Comparison of ENCODE assay signal across 8 cellular contexts in the genomic region with DNA sequence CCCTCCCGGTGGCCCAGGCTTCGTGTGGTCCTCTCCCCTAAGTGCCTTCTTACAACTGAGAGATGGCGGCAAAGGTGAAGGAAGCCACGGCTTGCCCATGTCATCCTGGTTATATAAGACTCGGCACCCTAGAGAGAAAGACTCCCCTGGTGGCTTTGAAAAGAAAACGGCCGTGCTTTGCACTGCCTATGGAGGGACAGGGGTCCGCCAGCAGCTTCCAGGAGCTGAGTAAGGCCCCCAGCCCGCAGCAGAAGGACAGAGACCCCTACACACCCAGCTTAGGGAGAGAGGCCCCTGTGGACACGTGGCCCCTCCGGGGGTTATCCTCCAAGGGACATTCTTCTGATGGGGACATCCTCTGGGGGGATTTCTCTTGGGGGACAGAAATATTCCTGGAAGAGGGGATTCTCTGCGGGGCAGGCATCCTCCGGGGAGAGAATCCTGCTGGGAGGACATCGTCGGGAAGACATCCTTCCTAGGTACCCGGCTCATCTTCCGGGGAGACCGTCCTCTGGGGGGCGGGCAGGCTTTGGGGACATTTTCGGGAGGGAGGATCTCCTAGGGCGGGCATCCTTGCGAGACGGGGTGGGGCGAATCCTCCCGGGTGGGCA. TPM values are rescaled to one million over a fixed set of nuclear protein-coding genes. Genes with fewer than 3 reads are reported as not detected.
DNase-seq lines count a peak whose midpoint lies in the region; TF ChIP-seq lines count a peak whose summit lies in the region.

No MANE protein-coding gene starts in this region.

- H3K9me2 ChIP-seq in OCI-LY7 (ENCODE audit: insufficient read depth, low read length) = no peaks in the 10 kb centered on the region

- H3K4me1 Mint-ChIP-seq in endodermal cell = no peaks in the 10 kb centered on the region

- H3K27ac ChIP-seq in OCI-LY7 (ENCODE audit: low read depth, low read length, poor library complexity, severe bottlenecking) (peak overlapping the region; percentile 60), endodermal cell (ENCODE audit: low read depth, low read length) (no peak overlapping the region), prostate gland (peak overlapping the region; percentile 89 to 91)

- TF ChIP-seq POLR2A in prostate gland (IDR thresholded peaks at IDR 0.05) = no peak

- H3K27me3 Mint-ChIP-seq in endodermal cell (ENCODE audit: insufficient read depth) = peaks cover 4% of the 10 kb centered on the region

- POLR2A ChIA-PET in OCI-LY7 (lab: Charles Lee) = no interaction called here

- 0 out of 2 replicates have a peak, but pooled peaks have one; percentile 22 for TF ChIP-seq CTCF in OCI-LY7 (conservative IDR thresholded peaks at IDR 0.05; ENCODE audit: low read length)
- no peak for TF ChIP-seq CTCF in endodermal cell (conservative IDR thresholded peaks at IDR 0.05)
- TF ChIP-seq CTCF in prostate gland (IDR thresholded peaks at IDR 0.05) = no peak

- peaks cover 21% of the 10 kb centered on the region for H3K36me3 Mint-ChIP-seq in endodermal cell (ENCODE audit: low read depth)

- H4K20me1 ChIP-seq in OCI-LY7 (ENCODE audit: insufficient read depth, low read length) = no peaks in the 10 kb centered on the region

- BruUV-seq in OCI-LY7 (replicated peaks; lab: Mats Ljungman, UMichigan) = no TSS peak

- peak overlapping the region; percentile 81 for H2AFZ ChIP-seq in OCI-LY7 (ENCODE audit: low read length)

- intact Hi-C loops in OCI-LY7 (cut with micrococcal nuclease; ENCODE audit: unreplicated experiment) (no loop called here), prostate gland (cut with DNase I) (loop anchor here (10.0 kb wide), 1 partner anchor 299 kb away; no protein-coding TSS in a partner anchor)

- H3K36me3 ChIP-seq in OCI-LY7 (ENCODE audit: insufficient read depth, low read length) (peaks cover 55% of the 10 kb centered on the region), endodermal cell (ENCODE audit: control insufficient read depth, insufficient read depth, low read length) (peaks cover 30% of the 10 kb centered on the region), prostate gland (peaks cover under 1 to 14% of the 10 kb centered on the region in 2 donors)

- H3K9me3 Mint-ChIP-seq in endodermal cell = no peaks in the 10 kb centered on the region

- H3K4me3 ChIP-seq in OCI-LY7 (ENCODE audit: low read depth, low read length, poor library complexity, severe bottlenecking) = peak overlapping the region; percentile 95
- peak overlapping the region; percentile 62 for H3K4me3 ChIP-seq in endodermal cell (ENCODE audit: low read length)
- peak overlapping the region; percentile 92 to 100 for H3K4me3 ChIP-seq in prostate gland

- no peak overlapping the region for H3K27ac Mint-ChIP-seq in endodermal cell

- H3K27me3 ChIP-seq in endodermal cell (ENCODE audit: control insufficient read depth, insufficient read depth, low read length, poor library complexity, severe bottlenecking) (no peaks in the 10 kb centered on the region), prostate gland (replicated peaks; ENCODE audit: insufficient read depth) (no peaks in the 10 kb centered on the region)

- H3K4me3 Mint-ChIP-seq in endodermal cell = peak overlapping the region; percentile 74

- H3K9ac ChIP-seq in endodermal cell (ENCODE audit: extremely low read depth, low read length, poor library complexity, severe bottlenecking) = no peak overlapping the region

- peak overlapping the region; percentile 94 for H3K4me2 ChIP-seq in OCI-LY7 (ENCODE audit: low read length)

- CTCF ChIA-PET in OCI-LY7 (lab: Charles Lee; ENCODE audit: unreplicated experiment) = no interaction called here

- WGBS in endodermal cell (ENCODE audit: insufficient coverage in 1 of 2, insufficient read length in 1 of 2), 2 experiments = 39 to 59% methylated on average over 12 to 23 of the region's 25 CpGs
- 16% methylated on average over 25 of the region's 25 CpGs for WGBS in prostate gland

- no peaks in the 10 kb centered on the region for H3K9me3 ChIP-seq in OCI-LY7 (ENCODE audit: low read length)
- no peaks in the 10 kb centered on the region for H3K9me3 ChIP-seq in endodermal cell (ENCODE audit: control insufficient read depth, low read length)
- no peaks in the 10 kb centered on the region for H3K9me3 ChIP-seq in prostate gland

- H3K79me2 ChIP-seq in OCI-LY7 (ENCODE audit: insufficient read depth, low read depth, low read length) = peaks cover 24% of the 10 kb centered on the region

- H3K4me1 ChIP-seq in OCI-LY7 (ENCODE audit: insufficient read depth, low read length, poor library complexity, severe bottlenecking) (peaks cover 35% of the 10 kb centered on the region), endodermal cell (ENCODE audit: control insufficient read depth, insufficient read depth, low read length) (no peaks in the 10 kb centered on the region), prostate gland (replicated peaks) (no peaks in the 10 kb centered on the region)

- DNase-seq in NCI-H2227 (lab: John Stamatoyannopoulos, UW; ENCODE audit: unreplicated experiment) (peak; percentile 68), NCI-H2227 treated with DMSO at 0.1 percent for 48 hours (lab: John Stamatoyannopoulos, UW) (no peak), OCI-LY7 (ENCODE audit: low spot score) (peak; percentile 61), endodermal cell (no peak), prostate gland (ENCODE audit: low spot score) (no peak), GM03348 (ENCODE audit: low spot score) (no peak), AG08396 (ENCODE audit: low spot score) (no peak)
- DNase-seq in stimulated activated CD4-positive, alpha-beta T cell treated with anti-CD3 and anti-CD28 coated beads, Interleukin-4, amount 100 ng/mL, for 1 hour = no peak

RNA-seq across cellular contexts. Expression of a gene that starts 0.5 kb away (rescaled TPM):
- total RNA-seq in OCI-LY7 (2014; rRNA removed; shearing (Covaris generic)) = 64.8 and 75.6 TPM in 2 replicates
- total RNA-seq in OCI-LY7 (2022) (66.2 and 69.9 TPM in 2 replicates), endodermal cell (10 to 100 TPM; 28.1 to 28.5 TPM), prostate gland (10 to 100 TPM; 60.2 to 76.9 TPM)
- 23.9 TPM for polyA plus RNA-seq in endodermal cell (2013, experiment 1 of 2)
- 19.5 TPM for polyA plus RNA-seq in endodermal cell (2013, experiment 2 of 2)

RNA-seq across cellular contexts. Expression of a gene that starts 7.9 kb away (rescaled TPM):
- total RNA-seq in OCI-LY7 (2014; rRNA removed; shearing (Covaris generic)) = 22.2 and 25.1 TPM in 2 replicates
- 19.9 and 22.6 TPM in 2 replicates for total RNA-seq in OCI-LY7 (2022)
- total RNA-seq in endodermal cell = 10 to 100 TPM; 14.3 to 18.7 TPM
- 18.3 TPM for polyA plus RNA-seq in endodermal cell (2013, experiment 1 of 2)
- 18.5 TPM for polyA plus RNA-seq in endodermal cell (2013, experiment 2 of 2)
- 10 to 100 TPM in 1 of 2 donors, 1 to 10 TPM in 1; 8.3 to 24.1 TPM for total RNA-seq in prostate gland

RNA-seq across cellular contexts. Expression of a gene that starts 12.7 kb away (rescaled TPM):
- 1.0 and 1.7 TPM in 2 replicates for total RNA-seq in OCI-LY7 (2014; rRNA removed; shearing (Covaris generic))
- 5.2 and 6.1 TPM in 2 replicates for total RNA-seq in OCI-LY7 (2022)
- total RNA-seq in endodermal cell = 100 to 1,000 TPM in 1 of 2 donors, 10 to 100 TPM in 1; 48.9 to 133 TPM
- 71.6 TPM for polyA plus RNA-seq in endodermal cell (2013, experiment 1 of 2)
- polyA plus RNA-seq in endodermal cell (2013, experiment 2 of 2) = 66.6 TPM
- total RNA-seq in prostate gland = 1 to 10 TPM; 5.8 to 6.5 TPM

RNA-seq across cellular contexts. Expression of a gene that starts 57.5 kb away (rescaled TPM):
- 9.5 and 10.0 TPM in 2 replicates for total RNA-seq in OCI-LY7 (2014; rRNA removed; shearing (Covaris generic))
- total RNA-seq in OCI-LY7 (2022) (8.7 and 9.2 TPM in 2 replicates), endodermal cell (10 to 100 TPM; 15.8 to 17.4 TPM), prostate gland (10 to 100 TPM in 1 of 2 donors, 1 to 10 TPM in 1; 7.1 to 24.8 TPM)
- 21.1 TPM for polyA plus RNA-seq in endodermal cell (2013, experiment 1 of 2)
- 22.4 TPM for polyA plus RNA-seq in endodermal cell (2013, experiment 2 of 2)

Comparison
In these comparisons a context has a peak if more than half of its experiments do, and no peak if none do; other contexts are left out.
1. DNase-seq: peak in NCI-H2227 (single experiment) and OCI-LY7 (single experiment); none in NCI-H2227 treated with DMSO at 0.1 percent for 48 hours (single experiment), endodermal cell (single experiment), prostate gland (single experiment), stimulated activated CD4-positive, alpha-beta T cell treated with anti-CD3 and anti-CD28 coated beads, Interleukin-4, amount 100 ng/mL, for 1 hour (single experiment), GM03348 (single experiment) and AG08396 (single experiment).
2. RNA of a gene that starts 12.7 kb away (total RNA-seq): 48.9 to 133 TPM in endodermal cell; 5.8 to 6.5 TPM in prostate gland and 1.0 to 6.1 TPM in OCI-LY7; every median in the first group is over 4 times any median in the second.
3. Peak in every context shown above with its lines, with median percentiles within 50 percentile points of each other: H3K4me3 ChIP-seq.